In genomic region chr6:6193221-6193745, GRCh38 we compare ENCODE assay signal across 24 cellular contexts.
"Had no signal": no experiment of that assay in that cellular context is flagged by ENCODE, and none has a peak within 500 bp of the region (broad histone marks: within the 10 kb centered on the region; RNA-seq: fewer than 3 reads in every experiment).

No MANE protein-coding gene starts in this region.

- H3K4me1 ChIP-seq: esophagus squamous epithelium, psoas muscle, suprapubic skin, thyroid gland, upper lobe of left lung, uterus had no signal

- H3K27me3 Mint-ChIP-seq: dendritic cell treated with granulocyte-macrophage colony-stimulating factor and Interleukin-4, amounts not matched to agents 40 ng/mL and 50 ng/mL, for 4 days had no signal

- H3K27ac ChIP-seq: epithelial cell of prostate, esophagus squamous epithelium, heart left ventricle, neutrophil, psoas muscle, skin epidermis, suprapubic skin, thyroid gland, upper lobe of left lung, uterus had no signal

- H3K4me3 ChIP-seq: esophagus squamous epithelium, heart left ventricle, mucosa of descending colon, psoas muscle, skin epidermis, suprapubic skin, thyroid gland, upper lobe of left lung, uterus had no signal

- ATAC-seq: effector memory CD8-positive, alpha-beta T cell; heart left ventricle; left lobe of liver; mucosa of descending colon; naive thymus-derived CD8-positive, alpha-beta T cell; psoas muscle; sciatic nerve had no signal

- H3K4me3 Mint-ChIP-seq: dendritic cell treated with granulocyte-macrophage colony-stimulating factor and Interleukin-4, amounts not matched to agents 40 ng/mL and 50 ng/mL, for 4 days; effector memory CD8-positive, alpha-beta T cell; naive thymus-derived CD8-positive, alpha-beta T cell had no signal

- H3K4me1 Mint-ChIP-seq: naive thymus-derived CD8-positive, alpha-beta T cell had no signal

- FAIRE-seq: colon, islet of Langerhans had no signal

- DNase-seq: effector memory CD8-positive, alpha-beta T cell; esophagus squamous epithelium; foreskin melanocyte; heart left ventricle; hippocampal formation; kidney glomerular epithelial cell; mucosa of descending colon; naive thymus-derived CD8-positive, alpha-beta T cell; psoas muscle; retina; stimulated activated CD4-positive, alpha-beta T cell treated with anti-CD3 and anti-CD28 coated beads, Interleukin-12 subunit alpha, Interleukin-12 subunit beta, amount 100 ng/mL, for 4 hours; stimulated activated naive CD4-positive, alpha-beta T cell treated with Interleukin-2 at 50 U/mL for 16 hours; thyroid gland; upper lobe of left lung; uterus had no signal

- H3K27ac Mint-ChIP-seq: naive thymus-derived CD8-positive, alpha-beta T cell had no signal

- H3K9me3 ChIP-seq: esophagus squamous epithelium, heart left ventricle, mucosa of descending colon, neutrophil, psoas muscle, suprapubic skin, thyroid gland, upper lobe of left lung, uterus had no signal

- H3K27me3 ChIP-seq: neutrophil, thyroid gland, upper lobe of left lung, uterus had no signal

- H3K36me3 ChIP-seq: esophagus squamous epithelium, neutrophil, suprapubic skin, thyroid gland, upper lobe of left lung, uterus had no signal
